Comparison of ENCODE assay signal across 16 cellular contexts in the genomic region with DNA sequence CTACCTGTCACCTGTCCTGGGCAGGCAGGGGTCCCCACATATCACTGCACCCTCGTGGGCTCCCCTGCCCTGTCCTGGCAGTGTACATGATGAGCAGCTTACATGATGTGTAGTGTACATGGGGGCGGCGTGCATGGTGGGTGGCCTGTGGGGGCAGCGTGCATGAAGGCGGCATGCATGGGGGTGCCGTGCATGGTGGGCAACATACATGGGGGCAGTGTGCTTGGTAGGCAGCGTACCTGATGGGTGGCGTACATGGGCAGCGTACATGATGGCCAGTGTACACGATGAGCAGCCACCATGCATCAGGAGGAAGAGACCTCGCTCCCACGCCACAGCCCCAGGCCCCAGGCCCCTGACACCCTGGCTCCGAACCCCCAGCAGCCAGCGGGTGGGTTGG.
DNase-seq lines count a peak whose midpoint lies in the region; ATAC-seq, FAIRE-seq and TF ChIP-seq lines count a peak whose summit lies in the region.
"Had no signal": no experiment of that assay in that cellular context is flagged by ENCODE, and none has a peak within 500 bp of the region (broad histone marks: within the 10 kb centered on the region; RNA-seq: fewer than 3 reads in every experiment).

No MANE protein-coding gene starts in this region.

- H3K27ac ChIP-seq in A549 (no peak overlapping the region), gastroesophageal sphincter (peak overlapping the region in 3 of 4 donors; percentile 3 to 31 (median 24))
- H3K27ac ChIP-seq: KMS-11 had no signal

- H3K4me1 ChIP-seq in A549: no peaks in the 10 kb centered on the region
- H3K4me1 ChIP-seq in gastroesophageal sphincter: peaks cover 0 to 60% (median 15%) of the 10 kb centered on the region in 3 donors

- H3K27me3 ChIP-seq in gastroesophageal sphincter: no peaks in the 10 kb centered on the region

- WGBS in A549 (ENCODE audit: missing lambda C conversion rate): 55% methylated on average over 14 of the region's 14 CpGs
- 100% methylated on average over 2 of the region's 14 CpGs; no CpG with 5 or more reads in 1 of the 2 donors for WGBS in gastroesophageal sphincter (ENCODE audit: low coverage in 1 of 2), 2 donors

- H3K4me2 ChIP-seq in A549: no peak overlapping the region
- H3K4me2 ChIP-seq: GM23338, KMS-11 had no signal

- intact Hi-C loops in sciatic nerve (cut with DNase I): no loop called here
- intact Hi-C loops in activated CD4-positive, alpha-beta memory T cell treated with anti-CD3 and anti-CD28 coated beads for 36 hours (cut with micrococcal nuclease): no loop called here

- H3K9me3 ChIP-seq in A549 (0 out of 3 replicates have a peak, but pooled peaks cover 4% of the 10 kb centered on the region), gastroesophageal sphincter (no peaks in the 10 kb centered on the region)

- no peak overlapping the region for H3K27ac Mint-ChIP-seq in activated CD4-positive, alpha-beta memory T cell treated with anti-CD3 and anti-CD28 coated beads for 36 hours
- H3K27ac Mint-ChIP-seq: CD8-positive, alpha-beta memory T cell had no signal

- H3K9me3 Mint-ChIP-seq in activated CD4-positive, alpha-beta memory T cell treated with anti-CD3 and anti-CD28 coated beads for 36 hours: peaks cover 3% of the 10 kb centered on the region
- H3K9me3 Mint-ChIP-seq: GM23338 had no signal

- H3K36me3 Mint-ChIP-seq in activated CD4-positive, alpha-beta memory T cell treated with anti-CD3 and anti-CD28 coated beads for 36 hours: no peaks in the 10 kb centered on the region
- H3K36me3 Mint-ChIP-seq: CD8-positive, alpha-beta memory T cell had no signal

- TF ChIP-seq CTCF in A549 (IDR thresholded peaks at IDR 0.05) (no peak), gastroesophageal sphincter (IDR thresholded peaks at IDR 0.05) (no peak)

- CTCF ChIA-PET in A549 (lab: Yijun Ruan, JAX): interaction anchor here (0.7 to 1.2 kb wide), 2 partner anchors 16 to 428 kb away, joined by 3 read pairs; no protein-coding TSS in a partner anchor
- CTCF ChIA-PET in activated CD4-positive, alpha-beta memory T cell treated with anti-CD3 and anti-CD28 coated beads for 36 hours (lab: Charles Lee): no interaction called here

- POLR2A ChIA-PET in A549 (lab: Yijun Ruan, JAX): no interaction called here
- POLR2A ChIA-PET in activated CD4-positive, alpha-beta memory T cell treated with anti-CD3 and anti-CD28 coated beads for 36 hours (lab: Charles Lee): no interaction called here

- no peak for DNase-seq in A549 (ENCODE audit: low read depth in 1 of 2, low spot score in 1 of 2)
- no peak for DNase-seq in HTR-8/SVneo (ENCODE audit: insufficient read length, low spot score)
- DNase-seq in sciatic nerve (ENCODE audit: low spot score): no peak
- DNase-seq in NCI-H187 (lab: John Stamatoyannopoulos, UW): no peak
- no peak for DNase-seq in occipital lobe (lab: John Stamatoyannopoulos, UW)
- no peak for DNase-seq in activated CD4-positive, alpha-beta memory T cell treated with anti-CD3 and anti-CD28 coated beads for 36 hours
- DNase-seq: CD8-positive, alpha-beta memory T cell; GF-D8; NCI-H1105 treated with DMSO at 0.1 percent for 48 hours; NCI-H2029; NCI-H2171 treated with DMSO at 0.1 percent for 48 hours had no signal

- TF ChIP-seq RAD21 in A549 (conservative IDR thresholded peaks at IDR 0.05 in 1 of 2, IDR thresholded peaks at IDR 0.05 in 1 of 2): no peak

- TF ChIP-seq EP300 in A549 (IDR thresholded peaks at IDR 0.05): no peak
- TF ChIP-seq EP300 in gastroesophageal sphincter (IDR thresholded peaks at IDR 0.05): no peak

- H3K36me3 ChIP-seq in gastroesophageal sphincter: no peaks in the 10 kb centered on the region

- H3K4me3 ChIP-seq in A549: no peak overlapping the region
- H3K4me3 ChIP-seq in gastroesophageal sphincter: no peak overlapping the region
- H3K4me3 ChIP-seq: GM23338 had no signal

- peaks cover 17% of the 10 kb centered on the region for H3K27me3 Mint-ChIP-seq in activated CD4-positive, alpha-beta memory T cell treated with anti-CD3 and anti-CD28 coated beads for 36 hours

- ATAC-seq in A549 (peak in 1 of 2 experiments; percentile 20; a peak in 2 of 6 replicates), gastroesophageal sphincter (no peak), sciatic nerve (peak; percentile 18), GM19463 (IDR thresholded peaks at IDR 0.05; ENCODE audit: unreplicated experiment) (no peak)

- FAIRE-seq in A549 (lab: Jason Lieb, UNC) (no peak), HTR-8/SVneo (lab: Jason Lieb, UNC) (peak; percentile 82)
- FAIRE-seq: GM19239 had no signal

- TF ChIP-seq POLR2A in A549 (IDR thresholded peaks at IDR 0.05; ENCODE audit: low read length): peak; percentile 28; the same call in 1 of the 2 replicates
- no peak for TF ChIP-seq POLR2A in gastroesophageal sphincter (IDR thresholded peaks at IDR 0.05)

- no peaks in the 10 kb centered on the region for H3K4me1 Mint-ChIP-seq in activated CD4-positive, alpha-beta memory T cell treated with anti-CD3 and anti-CD28 coated beads for 36 hours (ENCODE audit: low read depth)
- H3K4me1 Mint-ChIP-seq: CD8-positive, alpha-beta memory T cell had no signal

- H3K4me3 Mint-ChIP-seq in activated CD4-positive, alpha-beta memory T cell treated with anti-CD3 and anti-CD28 coated beads for 36 hours: no peak overlapping the region
- H3K4me3 Mint-ChIP-seq: CD8-positive, alpha-beta memory T cell; GM23338 had no signal

TF ChIP-seq in A549, 52 proteins besides CTCF, POLR2A, EP300 and RAD21:
- TF ChIP-seq PHF8 (IDR thresholded peaks at IDR 0.05; ENCODE audit: borderline replicate concordance, low read depth) (no peak), RCOR1 (IDR thresholded peaks at IDR 0.05; ENCODE audit: low read depth, low read length) (no peak), HEYL (CRISPR knock-in tag; IDR thresholded peaks at IDR 0.05) (no peak)

Comparison
In these comparisons a context has a peak if more than half of its experiments do, and no peak if none do; other contexts are left out.
1. H3K27ac ChIP-seq: peak in gastroesophageal sphincter (3 of 4); none in A549 (0 of 2).